In the genomic region with DNA sequence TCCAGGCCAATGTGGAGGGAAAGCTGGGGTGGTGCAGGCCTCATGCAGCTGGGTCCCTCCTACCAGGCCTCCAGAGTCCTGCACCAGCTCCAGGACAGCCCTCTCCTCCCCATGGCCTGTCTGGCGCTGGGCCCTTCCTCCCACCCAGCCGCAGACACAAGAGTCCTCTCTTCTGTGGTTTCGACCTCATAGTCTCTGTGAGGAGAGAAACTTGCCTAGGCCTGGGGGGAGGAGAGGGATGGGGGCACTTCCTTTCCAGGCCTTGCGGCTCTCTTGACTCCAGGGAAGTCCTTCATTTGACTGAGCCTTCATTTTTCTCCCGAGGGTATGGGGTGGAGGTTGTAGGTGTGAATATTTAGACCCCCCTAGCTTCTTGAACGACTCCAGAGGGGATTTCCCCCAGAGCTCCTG, we compare ENCODE assay signal across 1 cellular context.
TF ChIP-seq lines count a peak whose summit lies in the region.

No MANE protein-coding gene starts in this region.

TF ChIP-seq in HepG2, 621 proteins besides CTCF, POLR2A, EP300 and RAD21 (continued from another document):
- TF ChIP-seq, protein P1, sequence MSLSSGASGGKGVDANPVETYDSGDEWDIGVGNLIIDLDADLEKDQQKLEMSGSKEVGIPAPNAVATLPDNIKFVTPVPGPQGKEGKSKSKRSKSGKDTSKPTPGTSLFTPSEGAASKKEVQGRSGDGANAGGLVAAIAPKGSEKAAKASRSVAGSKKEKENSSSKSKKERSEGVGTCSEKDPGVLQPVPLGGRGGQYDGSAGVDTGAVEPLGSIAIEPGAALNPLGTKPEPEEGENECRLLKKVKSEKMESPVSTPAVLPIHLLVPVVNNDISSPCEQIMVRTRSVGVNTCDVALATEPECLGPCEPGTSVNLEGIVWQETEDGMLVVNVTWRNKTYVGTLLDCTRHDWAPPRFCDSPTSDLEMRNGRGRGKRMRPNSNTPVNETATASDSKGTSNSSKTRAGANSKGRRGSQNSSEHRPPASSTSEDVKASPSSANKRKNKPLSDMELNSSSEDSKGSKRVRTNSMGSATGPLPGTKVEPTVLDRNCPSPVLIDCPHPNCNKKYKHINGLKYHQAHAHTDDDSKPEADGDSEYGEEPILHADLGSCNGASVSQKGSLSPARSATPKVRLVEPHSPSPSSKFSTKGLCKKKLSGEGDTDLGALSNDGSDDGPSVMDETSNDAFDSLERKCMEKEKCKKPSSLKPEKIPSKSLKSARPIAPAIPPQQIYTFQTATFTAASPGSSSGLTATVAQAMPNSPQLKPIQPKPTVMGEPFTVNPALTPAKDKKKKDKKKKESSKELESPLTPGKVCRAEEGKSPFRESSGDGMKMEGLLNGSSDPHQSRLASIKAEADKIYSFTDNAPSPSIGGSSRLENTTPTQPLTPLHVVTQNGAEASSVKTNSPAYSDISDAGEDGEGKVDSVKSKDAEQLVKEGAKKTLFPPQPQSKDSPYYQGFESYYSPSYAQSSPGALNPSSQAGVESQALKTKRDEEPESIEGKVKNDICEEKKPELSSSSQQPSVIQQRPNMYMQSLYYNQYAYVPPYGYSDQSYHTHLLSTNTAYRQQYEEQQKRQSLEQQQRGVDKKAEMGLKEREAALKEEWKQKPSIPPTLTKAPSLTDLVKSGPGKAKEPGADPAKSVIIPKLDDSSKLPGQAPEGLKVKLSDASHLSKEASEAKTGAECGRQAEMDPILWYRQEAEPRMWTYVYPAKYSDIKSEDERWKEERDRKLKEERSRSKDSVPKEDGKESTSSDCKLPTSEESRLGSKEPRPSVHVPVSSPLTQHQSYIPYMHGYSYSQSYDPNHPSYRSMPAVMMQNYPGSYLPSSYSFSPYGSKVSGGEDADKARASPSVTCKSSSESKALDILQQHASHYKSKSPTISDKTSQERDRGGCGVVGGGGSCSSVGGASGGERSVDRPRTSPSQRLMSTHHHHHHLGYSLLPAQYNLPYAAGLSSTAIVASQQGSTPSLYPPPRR (CRISPR knock-in tag; IDR thresholded peaks at IDR 0.05; ENCODE audit: borderline replicate concordance), result peak; percentile 36; the same call in 1 of the 2 replicates
- TF ChIP-seq ZNF343 (CRISPR knock-in tag; IDR thresholded peaks at IDR 0.05) (0 out of 2 replicates have a peak, but pooled peaks have one; percentile 23), ZFX (CRISPR knock-in tag; IDR thresholded peaks at IDR 0.05; ENCODE audit: low read depth) (0 out of 2 replicates have a peak, but pooled peaks have one; percentile 40), ZNF766 (CRISPR knock-in tag; IDR thresholded peaks at IDR 0.05; ENCODE audit: borderline replicate concordance) (0 out of 2 replicates have a peak, but pooled peaks have one; percentile 31), JUN (CRISPR knock-in tag; IDR thresholded peaks at IDR 0.05) (no peak), ATF7 (IDR thresholded peaks at IDR 0.05) (no peak), ATF7 (CRISPR knock-in tag; IDR thresholded peaks at IDR 0.05) (0 out of 2 replicates have a peak, but pooled peaks have one; percentile 27), HIVEP1 (CRISPR knock-in tag; IDR thresholded peaks at IDR 0.05) (no peak), ELF4 (CRISPR knock-in tag; IDR thresholded peaks at IDR 0.05; ENCODE audit: borderline replicate concordance) (no peak), DNMT1 (CRISPR knock-in tag; IDR thresholded peaks at IDR 0.05) (no peak), MIER3 (CRISPR knock-in tag; IDR thresholded peaks at IDR 0.05; ENCODE audit: borderline replicate concordance) (no peak), ZNF761 (CRISPR knock-in tag; conservative IDR thresholded peaks at IDR 0.05) (0 out of 2 replicates have a peak, but pooled peaks have one; percentile 35), HES4 (CRISPR knock-in tag; IDR thresholded peaks at IDR 0.05; ENCODE audit: borderline replicate concordance) (0 out of 2 replicates have a peak, but pooled peaks have one; percentile 9), ZFP36L1 (CRISPR knock-in tag; IDR thresholded peaks at IDR 0.05) (no peak), MATR3 (CRISPR knock-in tag; IDR thresholded peaks at IDR 0.05) (0 out of 2 replicates have a peak, but pooled peaks have one; percentile 60), ZNF773 (CRISPR knock-in tag; IDR thresholded peaks at IDR 0.05; ENCODE audit: borderline replicate concordance) (no peak), ZSCAN29 (CRISPR knock-in tag; conservative IDR thresholded peaks at IDR 0.05) (0 out of 2 replicates have a peak, but pooled peaks have one; percentile 69), ELF1 (CRISPR knock-in tag; IDR thresholded peaks at IDR 0.05) (no peak), HNRNPUL1 (IDR thresholded peaks at IDR 0.05; ENCODE audit: low read depth, low read length) (no peak), REPIN1 (CRISPR knock-in tag; IDR thresholded peaks at IDR 0.05; ENCODE audit: borderline replicate concordance, low read depth) (no peak), ZNF614 (CRISPR knock-in tag; IDR thresholded peaks at IDR 0.05; ENCODE audit: borderline replicate concordance) (no peak), ZNF556 (CRISPR knock-in tag; IDR thresholded peaks at IDR 0.05; ENCODE audit: borderline replicate concordance) (peak; percentile 66; the same call in 1 of the 2 replicates), ZNF563 (CRISPR knock-in tag; IDR thresholded peaks at IDR 0.05) (no peak)
- TF ChIP-seq, protein P2, sequence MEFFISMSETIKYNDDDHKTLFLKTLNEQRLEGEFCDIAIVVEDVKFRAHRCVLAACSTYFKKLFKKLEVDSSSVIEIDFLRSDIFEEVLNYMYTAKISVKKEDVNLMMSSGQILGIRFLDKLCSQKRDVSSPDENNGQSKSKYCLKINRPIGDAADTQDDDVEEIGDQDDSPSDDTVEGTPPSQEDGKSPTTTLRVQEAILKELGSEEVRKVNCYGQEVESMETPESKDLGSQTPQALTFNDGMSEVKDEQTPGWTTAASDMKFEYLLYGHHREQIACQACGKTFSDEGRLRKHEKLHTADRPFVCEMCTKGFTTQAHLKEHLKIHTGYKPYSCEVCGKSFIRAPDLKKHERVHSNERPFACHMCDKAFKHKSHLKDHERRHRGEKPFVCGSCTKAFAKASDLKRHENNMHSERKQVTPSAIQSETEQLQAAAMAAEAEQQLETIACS (CRISPR knock-in tag; IDR thresholded peaks at IDR 0.05), result no peak
- TF ChIP-seq, protein P3, sequence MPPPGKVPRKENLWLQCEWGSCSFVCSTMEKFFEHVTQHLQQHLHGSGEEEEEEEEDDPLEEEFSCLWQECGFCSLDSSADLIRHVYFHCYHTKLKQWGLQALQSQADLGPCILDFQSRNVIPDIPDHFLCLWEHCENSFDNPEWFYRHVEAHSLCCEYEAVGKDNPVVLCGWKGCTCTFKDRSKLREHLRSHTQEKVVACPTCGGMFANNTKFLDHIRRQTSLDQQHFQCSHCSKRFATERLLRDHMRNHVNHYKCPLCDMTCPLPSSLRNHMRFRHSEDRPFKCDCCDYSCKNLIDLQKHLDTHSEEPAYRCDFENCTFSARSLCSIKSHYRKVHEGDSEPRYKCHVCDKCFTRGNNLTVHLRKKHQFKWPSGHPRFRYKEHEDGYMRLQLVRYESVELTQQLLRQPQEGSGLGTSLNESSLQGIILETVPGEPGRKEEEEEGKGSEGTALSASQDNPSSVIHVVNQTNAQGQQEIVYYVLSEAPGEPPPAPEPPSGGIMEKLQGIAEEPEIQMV (CRISPR knock-in tag; IDR thresholded peaks at IDR 0.05; ENCODE audit: low read depth), result 0 out of 2 replicates have a peak, but pooled peaks have one; percentile 17
- TF ChIP-seq, protein P4, sequence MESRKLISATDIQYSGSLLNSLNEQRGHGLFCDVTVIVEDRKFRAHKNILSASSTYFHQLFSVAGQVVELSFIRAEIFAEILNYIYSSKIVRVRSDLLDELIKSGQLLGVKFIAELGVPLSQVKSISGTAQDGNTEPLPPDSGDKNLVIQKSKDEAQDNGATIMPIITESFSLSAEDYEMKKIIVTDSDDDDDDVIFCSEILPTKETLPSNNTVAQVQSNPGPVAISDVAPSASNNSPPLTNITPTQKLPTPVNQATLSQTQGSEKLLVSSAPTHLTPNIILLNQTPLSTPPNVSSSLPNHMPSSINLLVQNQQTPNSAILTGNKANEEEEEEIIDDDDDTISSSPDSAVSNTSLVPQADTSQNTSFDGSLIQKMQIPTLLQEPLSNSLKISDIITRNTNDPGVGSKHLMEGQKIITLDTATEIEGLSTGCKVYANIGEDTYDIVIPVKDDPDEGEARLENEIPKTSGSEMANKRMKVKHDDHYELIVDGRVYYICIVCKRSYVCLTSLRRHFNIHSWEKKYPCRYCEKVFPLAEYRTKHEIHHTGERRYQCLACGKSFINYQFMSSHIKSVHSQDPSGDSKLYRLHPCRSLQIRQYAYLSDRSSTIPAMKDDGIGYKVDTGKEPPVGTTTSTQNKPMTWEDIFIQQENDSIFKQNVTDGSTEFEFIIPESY (CRISPR knock-in tag; IDR thresholded peaks at IDR 0.05), result peak; percentile 13; the same call in 1 of the 2 replicates
- TF ChIP-seq, protein P5, sequence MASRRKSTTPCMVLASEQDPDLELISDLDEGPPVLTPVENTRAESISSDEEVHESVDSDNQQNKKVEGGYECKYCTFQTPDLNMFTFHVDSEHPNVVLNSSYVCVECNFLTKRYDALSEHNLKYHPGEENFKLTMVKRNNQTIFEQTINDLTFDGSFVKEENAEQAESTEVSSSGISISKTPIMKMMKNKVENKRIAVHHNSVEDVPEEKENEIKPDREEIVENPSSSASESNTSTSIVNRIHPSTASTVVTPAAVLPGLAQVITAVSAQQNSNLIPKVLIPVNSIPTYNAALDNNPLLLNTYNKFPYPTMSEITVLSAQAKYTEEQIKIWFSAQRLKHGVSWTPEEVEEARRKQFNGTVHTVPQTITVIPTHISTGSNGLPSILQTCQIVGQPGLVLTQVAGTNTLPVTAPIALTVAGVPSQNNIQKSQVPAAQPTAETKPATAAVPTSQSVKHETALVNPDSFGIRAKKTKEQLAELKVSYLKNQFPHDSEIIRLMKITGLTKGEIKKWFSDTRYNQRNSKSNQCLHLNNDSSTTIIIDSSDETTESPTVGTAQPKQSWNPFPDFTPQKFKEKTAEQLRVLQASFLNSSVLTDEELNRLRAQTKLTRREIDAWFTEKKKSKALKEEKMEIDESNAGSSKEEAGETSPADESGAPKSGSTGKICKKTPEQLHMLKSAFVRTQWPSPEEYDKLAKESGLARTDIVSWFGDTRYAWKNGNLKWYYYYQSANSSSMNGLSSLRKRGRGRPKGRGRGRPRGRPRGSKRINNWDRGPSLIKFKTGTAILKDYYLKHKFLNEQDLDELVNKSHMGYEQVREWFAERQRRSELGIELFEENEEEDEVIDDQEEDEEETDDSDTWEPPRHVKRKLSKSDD (CRISPR knock-in tag; IDR thresholded peaks at IDR 0.05; ENCODE audit: low read depth), result no peak
TF ChIP-seq in HepG2: peak in this region for 20.
